Comparison of ENCODE assay signal across 30 cellular contexts in the genomic region with DNA sequence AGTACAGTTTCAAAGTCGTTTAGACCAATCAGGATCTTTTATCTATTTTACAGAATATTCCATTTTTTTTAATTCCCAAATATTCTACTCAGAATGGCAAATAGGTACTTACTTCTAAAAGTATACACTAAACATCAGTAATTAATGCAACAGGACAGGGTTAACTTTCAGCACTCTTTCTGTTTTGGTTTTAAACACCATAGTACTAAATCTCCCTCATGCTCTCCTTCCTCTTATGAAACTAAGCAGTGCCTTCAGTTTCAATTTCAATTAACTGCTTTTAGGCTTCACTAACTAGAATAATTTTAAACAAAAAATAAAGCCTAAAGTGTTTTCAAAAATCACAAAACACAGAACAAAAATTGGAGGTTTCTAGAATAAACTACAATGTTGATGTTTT. TPM values are rescaled to one million over a fixed set of nuclear protein-coding genes. Genes with fewer than 3 reads are reported as not detected.
DNase-seq lines count a peak whose midpoint lies in the region; ATAC-seq lines count a peak whose summit lies in the region.
"Had no signal": no experiment of that assay in that cellular context is flagged by ENCODE, and none has a peak within 500 bp of the region (broad histone marks: within the 10 kb centered on the region; RNA-seq: fewer than 3 reads in every experiment).

No MANE protein-coding gene starts in this region.

- H3K4me2 ChIP-seq in mesenchymal stem cell (ENCODE audit: low read length, poor library complexity, severe bottlenecking) = no peak overlapping the region

- H3K27me3 ChIP-seq in mesenchymal stem cell (ENCODE audit: control insufficient read depth in 1 of 2, insufficient read depth in 1 of 2, low read length in 2 of 2) = no peaks in the 10 kb centered on the region
- H3K27me3 ChIP-seq: suprapubic skin had no signal

- H2BK12ac ChIP-seq in mesenchymal stem cell (ENCODE audit: low read length in 2 of 2) = no peak overlapping the region

- H3K18ac ChIP-seq in mesenchymal stem cell (ENCODE audit: low read depth in 1 of 2, low read length in 2 of 2) = no peak overlapping the region

- ATAC-seq in GM18909 (IDR thresholded peaks at IDR 0.05; ENCODE audit: poor library complexity, unreplicated experiment) (peak; percentile 66), GM21717 (IDR thresholded peaks at IDR 0.05; ENCODE audit: unreplicated experiment) (peak; percentile 86), HG03342 (IDR thresholded peaks at IDR 0.05; ENCODE audit: unreplicated experiment) (peak; percentile 86)

- no peak overlapping the region for H3K4me3 ChIP-seq in mesenchymal stem cell (ENCODE audit: insufficient read depth in 1 of 2, low read depth in 1 of 2, low read length in 2 of 2)
- H3K4me3 ChIP-seq: prostate gland, suprapubic skin had no signal

- no peak overlapping the region for H3K4ac ChIP-seq in mesenchymal stem cell (ENCODE audit: low read depth in 1 of 2, low read length in 2 of 2)

- H3K4me1 ChIP-seq in mesenchymal stem cell (ENCODE audit: control insufficient read depth, insufficient read depth, low read depth, low read length) = no peaks in the 10 kb centered on the region
- H3K4me1 ChIP-seq: prostate gland, suprapubic skin had no signal

- H4K8ac ChIP-seq in mesenchymal stem cell (ENCODE audit: low read length) = no peak overlapping the region

- H4K91ac ChIP-seq in mesenchymal stem cell (ENCODE audit: low read length) = no peak overlapping the region

- no peak overlapping the region for H3K27ac ChIP-seq in mesenchymal stem cell (ENCODE audit: low read length, poor library complexity, severe bottlenecking)
- H3K27ac ChIP-seq: C4-2B, prostate gland, suprapubic skin had no signal

- H3K79me1 ChIP-seq in mesenchymal stem cell (replicated peaks; ENCODE audit: low read length, poor library complexity, severe bottlenecking) = no peaks in the 10 kb centered on the region

- no peak overlapping the region for H3K23ac ChIP-seq in mesenchymal stem cell (ENCODE audit: low read length in 2 of 2)

- H2BK120ac ChIP-seq in mesenchymal stem cell (ENCODE audit: low read depth, low read length) = no peak overlapping the region

- no peak overlapping the region for H2AK5ac ChIP-seq in mesenchymal stem cell (ENCODE audit: low read length, severe bottlenecking)

- H2BK5ac ChIP-seq in mesenchymal stem cell (ENCODE audit: low read depth, low read length, poor library complexity, severe bottlenecking) = no peak overlapping the region

- no peaks in the 10 kb centered on the region for H3K9me3 ChIP-seq in mesenchymal stem cell (ENCODE audit: control insufficient read depth, low read length)
- H3K9me3 ChIP-seq: prostate gland, suprapubic skin had no signal

- no peaks in the 10 kb centered on the region for H3K36me3 ChIP-seq in mesenchymal stem cell (ENCODE audit: control insufficient read depth in 1 of 2, insufficient read depth in 2 of 2, low read depth in 1 of 2, low read length in 2 of 2)
- H3K36me3 ChIP-seq: prostate gland, suprapubic skin had no signal

- DNase-seq in mesenchymal stem cell (peak; percentile 12), COLO829 (ENCODE audit: low spot score) (no peak), NCI-H2029 (lab: John Stamatoyannopoulos, UW) (no peak), AML-193 (lab: John Stamatoyannopoulos, UW) (no peak), anterior cingulate cortex (lab: John Stamatoyannopoulos, UW) (no peak)
- DNase-seq: activated B cell treated with CpG ODN at 0.5 μM for 24 hours; activated CD4-positive, alpha-beta T cell treated with anti-CD3 and anti-CD28 coated beads, Interleukin-2, amount 50 U/mL, for 1 hour; activated naive CD4-positive, alpha-beta T cell treated with Interleukin-2 at 50 U/mL for 16 hours; activated T-cell treated with anti-CD3 and anti-CD28 coated beads, Interleukin-2, amount 50 U/mL, for 48 hours; amniotic stem cell; DMS79 treated with DMSO at 0.1 percent for 48 hours; GF-D8; GOT3; hypothalamus; immature natural killer cell; mesendoderm; NCI-H1105 treated with DMSO at 0.1 percent for 48 hours; NCI-H2029 treated with DMSO at 0.1 percent for 48 hours; NCI-H2227 treated with DMSO at 0.1 percent for 48 hours; NCI-H526 treated with DMSO at 0.1 percent for 48 hours; RPMI8226; stimulated activated CD4-positive, alpha-beta T cell treated with anti-CD3 and anti-CD28 coated beads, Interleukin-15, amount 100 ng/mL, for 24 hours; stimulated activated naive CD4-positive, alpha-beta T cell; T-helper 1 cell had no signal

- H3K9ac ChIP-seq in mesenchymal stem cell (ENCODE audit: low read length) = no peak overlapping the region

- WGBS in mesenchymal stem cell = 100% methylated on average over 1 of the region's 1 CpG

- no peak overlapping the region for H2AFZ ChIP-seq in mesenchymal stem cell (ENCODE audit: low read depth, low read length)

- no peak overlapping the region for H2BK15ac ChIP-seq in mesenchymal stem cell (ENCODE audit: low read depth, poor library complexity, severe bottlenecking)

- no peak overlapping the region for H3K14ac ChIP-seq in mesenchymal stem cell (ENCODE audit: low read length in 2 of 2)

RNA-seq across cellular contexts. Expression of a gene that starts 57.9 kb away (rescaled TPM):
- 0.65 TPM for polyA plus RNA-seq in mesenchymal stem cell (2013, experiment 1 of 2)
- polyA plus RNA-seq in mesenchymal stem cell (2013, experiment 2 of 2) = 0.53 TPM
- polyA plus RNA-seq: immature natural killer cell had no signal
